In genomic region chr4:146638801-146639351, GRCh38 we compare ENCODE assay signal across 8 cellular contexts. TPM values are rescaled to one million over a fixed set of nuclear protein-coding genes. Genes with fewer than 3 reads are reported as not detected.
A peak's percentile ranks its signal among the peaks of the same experiment; 100 is the strongest.
DNase-seq lines count a peak whose midpoint lies in the region; ATAC-seq and TF ChIP-seq lines count a peak whose summit lies in the region.

Gene POU4F2 (plus strand): TSS chr4:146638893. CDS start chr4:146639141, 248 bp downstream.

- H3K4me1 Mint-ChIP-seq in CD4-positive, alpha-beta memory T cell, result peaks cover 7 to 33% (median 11%) of the 10 kb centered on the region in 4 donors
- peaks cover 10 to 34% (median 18%) of the 10 kb centered on the region in 4 donors for H3K4me1 Mint-ChIP-seq in naive thymus-derived CD8-positive, alpha-beta T cell

- H3K27ac Mint-ChIP-seq in CD4-positive, alpha-beta memory T cell, result no peak within 1 kb of the TSS
- H3K27ac Mint-ChIP-seq in naive thymus-derived CD8-positive, alpha-beta T cell, result no peak within 1 kb of the TSS

- TF ChIP-seq CTCF in HEK293 (tag by site-specific recombination; IDR thresholded peaks at IDR 0.05) (no peak), cardiac fibroblast (IDR thresholded peaks at IDR 0.05; ENCODE audit: low read depth, low read length) (no peak)

- no peak within 1 kb of the TSS for H3K27ac ChIP-seq in CD4-positive, alpha-beta memory T cell (ENCODE audit: low read depth, low read length)
- no peak within 1 kb of the TSS for H3K27ac ChIP-seq in HEK293 (ENCODE audit: extremely low read depth, low read depth, low read length)

- CTCF ChIA-PET in CD4-positive, alpha-beta memory T cell (lab: Charles Lee; ENCODE audit: partially characterized antibody), result no interaction called here
- CTCF ChIA-PET in HEK293 (lab: Yijun Ruan, JAX), result no interaction called here

- peaks cover 0 to 20% (median 11%) of the 10 kb centered on the region in 8 donors for H3K9me3 Mint-ChIP-seq in CD4-positive, alpha-beta memory T cell
- peaks cover 0 to 30% (median 9%) of the 10 kb centered on the region in 9 donors for H3K9me3 Mint-ChIP-seq in naive thymus-derived CD8-positive, alpha-beta T cell

- peaks cover 28% of the 10 kb centered on the region for H3K27me3 ChIP-seq in CD4-positive, alpha-beta memory T cell (ENCODE audit: insufficient read depth, low read length)

- no peaks in the 10 kb centered on the region for H3K9me3 ChIP-seq in CD4-positive, alpha-beta memory T cell (ENCODE audit: control insufficient read depth in 1 of 2, low read length in 2 of 2)
- no peaks in the 10 kb centered on the region for H3K9me3 ChIP-seq in HEK293 (ENCODE audit: control insufficient read depth, insufficient read depth, low read depth, low read length)

- H3K4me3 ChIP-seq in CD4-positive, alpha-beta memory T cell (ENCODE audit: low read length in 2 of 2), result no peak within 1 kb of the TSS
- peak within 1 kb of the TSS; percentile 32 for H3K4me3 ChIP-seq in HEK293 (ENCODE audit: low read depth, low read length)
- H3K4me3 ChIP-seq in cardiac fibroblast (replicated peaks in 1 of 2; ENCODE audit: low read depth in 2 of 2, low read length in 2 of 2), result no peak within 1 kb of the TSS

- peaks cover 50 to 58% of the 10 kb centered on the region in 2 donors for H3K27me3 Mint-ChIP-seq in CD4-positive, alpha-beta memory T cell
- peaks cover 51 to 99% (median 71%) of the 10 kb centered on the region in 5 donors for H3K27me3 Mint-ChIP-seq in naive thymus-derived CD8-positive, alpha-beta T cell

- POLR2A ChIA-PET in CD4-positive, alpha-beta memory T cell (lab: Charles Lee; ENCODE audit: partially characterized antibody), result no interaction called here
- POLR2A ChIA-PET in HEK293 (lab: Yijun Ruan, JAX), result no interaction called here
- POLR2A ChIA-PET in naive thymus-derived CD8-positive, alpha-beta T cell (lab: Charles Lee), result no interaction called here

- H3K4me1 ChIP-seq in CD4-positive, alpha-beta memory T cell (ENCODE audit: insufficient read depth, low read length), result no peaks in the 10 kb centered on the region
- no peaks in the 10 kb centered on the region for H3K4me1 ChIP-seq in HEK293 (ENCODE audit: control insufficient read depth, insufficient read depth, low read length)

- ATAC-seq in naive thymus-derived CD8-positive, alpha-beta T cell, result peak in 1 of 2 donors; percentile 33
- no peak for ATAC-seq in HG02970 (IDR thresholded peaks at IDR 0.05; ENCODE audit: low FRiP score, unreplicated experiment)

- DNase-seq in CD4-positive, alpha-beta memory T cell, result no peak
- DNase-seq in cardiac fibroblast (ENCODE audit: low read depth in 2 of 2), result peak; percentile 11 to 22
- DNase-seq in naive thymus-derived CD8-positive, alpha-beta T cell, result no peak
- no peak for DNase-seq in NCI-H2029 treated with DMSO at 0.1 percent for 48 hours (lab: John Stamatoyannopoulos, UW)
- no peak for DNase-seq in 8988T
- DNase-seq in HuH-7 (ENCODE audit: low spot score), result no peak

- H3K4me3 Mint-ChIP-seq in CD4-positive, alpha-beta memory T cell, result peak within 1 kb of the TSS in 7 of 8 donors; percentile 46 to 78 (median 62)
- H3K4me3 Mint-ChIP-seq in naive thymus-derived CD8-positive, alpha-beta T cell, result peak within 1 kb of the TSS; percentile 2 to 78 (median 66)

- H3K36me3 Mint-ChIP-seq in CD4-positive, alpha-beta memory T cell, result peaks cover 0 to 4% of the 10 kb centered on the region in 2 donors
- H3K36me3 Mint-ChIP-seq in naive thymus-derived CD8-positive, alpha-beta T cell, result peaks cover 0 to 32% (median 4%) of the 10 kb centered on the region in 3 donors

- no peaks in the 10 kb centered on the region for H3K36me3 ChIP-seq in CD4-positive, alpha-beta memory T cell (ENCODE audit: insufficient read depth, low read length)
- no peaks in the 10 kb centered on the region for H3K36me3 ChIP-seq in HEK293 (ENCODE audit: control insufficient read depth in 2 of 2, insufficient read depth in 1 of 2, low read length in 2 of 2)

- intact Hi-C loops in CD4-positive, alpha-beta memory T cell (cut with micrococcal nuclease), result no loop called here

TF ChIP-seq in HEK293, 187 proteins besides CTCF, POLR2A, EP300 and RAD21 (continues in another document):
- TF ChIP-seq ZNF76 (tag by site-specific recombination; IDR thresholded peaks at IDR 0.05; ENCODE audit: borderline replicate concordance, low read depth), result 0 out of 2 replicates have a peak, but pooled peaks have one; percentile 13
- TF ChIP-seq ZNF341 (tag by site-specific recombination; IDR thresholded peaks at IDR 0.05; ENCODE audit: low read depth), result peak; percentile 38; the same call in 1 of the 2 replicates
- peak; percentile 40 for TF ChIP-seq ZBTB26 (tag by site-specific recombination; optimal IDR thresholded peaks at IDR 0.05)
- TF ChIP-seq ZNF146 (tag by site-specific recombination; IDR thresholded peaks at IDR 0.05), result no peak
- TF ChIP-seq KLF10 (tag by site-specific recombination; IDR thresholded peaks at IDR 0.05), result no peak
- no peak for TF ChIP-seq ZNF24 (tag by site-specific recombination; IDR thresholded peaks at IDR 0.05)
- TF ChIP-seq ZBTB11 (tag by site-specific recombination; conservative IDR thresholded peaks at IDR 0.05; ENCODE audit: low read depth), result 0 out of 2 replicates have a peak, but pooled peaks have one; percentile 17
- peak; percentile 34 for TF ChIP-seq GLIS2 (tag by site-specific recombination; IDR thresholded peaks at IDR 0.05)
- no peak for TF ChIP-seq MEIS1 (CRISPR knock-in tag; IDR thresholded peaks at IDR 0.05; ENCODE audit: borderline replicate concordance)
- no peak for TF ChIP-seq KLF16 (tag by site-specific recombination; IDR thresholded peaks at IDR 0.05)
- peak; percentile 64 for TF ChIP-seq ZBTB17 (tag by site-specific recombination; IDR thresholded peaks at IDR 0.05)
- TF ChIP-seq ZNF48 (tag by site-specific recombination; IDR thresholded peaks at IDR 0.05), result no peak
- TF ChIP-seq ZBTB21 (tag by site-specific recombination; IDR thresholded peaks at IDR 0.05), result no peak
- no peak for TF ChIP-seq ZNF529 (tag by site-specific recombination; IDR thresholded peaks at IDR 0.05; ENCODE audit: insufficient replicate concordance)
- 0 out of 2 replicates have a peak, but pooled peaks have one; percentile 20 for TF ChIP-seq ZNF600 (tag by site-specific recombination; IDR thresholded peaks at IDR 0.05)
- no peak for TF ChIP-seq ZNF692 (tag by site-specific recombination; IDR thresholded peaks at IDR 0.05)
- no peak for TF ChIP-seq ZFP69B (tag by site-specific recombination; IDR thresholded peaks at IDR 0.05)
- no peak for TF ChIP-seq ZNF585B (tag by site-specific recombination; IDR thresholded peaks at IDR 0.05)
- TF ChIP-seq KLF1 (tag by site-specific recombination; IDR thresholded peaks at IDR 0.05), result no peak
- peak; percentile 52 for TF ChIP-seq ZNF335 (tag by site-specific recombination; conservative IDR thresholded peaks at IDR 0.05)
- no peak for TF ChIP-seq ZBTB48 (tag by site-specific recombination; IDR thresholded peaks at IDR 0.05)
- 0 out of 2 replicates have a peak, but pooled peaks have one; percentile 60 for TF ChIP-seq ZFP37 (tag by site-specific recombination; IDR thresholded peaks at IDR 0.05)
- no peak for TF ChIP-seq GLIS1 (tag by site-specific recombination; IDR thresholded peaks at IDR 0.05)

RNA-seq across cellular contexts. Expression of gene POU4F2, which starts in this region (rescaled TPM):
- not detected for total RNA-seq in CD4-positive, alpha-beta memory T cell
- polyA plus RNA-seq in CD4-positive, alpha-beta memory T cell, result not detected
- not detected for total RNA-seq in naive thymus-derived CD8-positive, alpha-beta T cell
- polyA plus RNA-seq in naive thymus-derived CD8-positive, alpha-beta T cell, result not detected

Comparison
In these comparisons a context has a peak if more than half of its experiments do, and no peak if none do; other contexts are left out.
1. DNase-seq: peak in cardiac fibroblast (2 of 2); none in CD4-positive, alpha-beta memory T cell (0 of 5), naive thymus-derived CD8-positive, alpha-beta T cell (0 of 10), NCI-H2029 treated with DMSO at 0.1 percent for 48 hours (single experiment), 8988T (single experiment) and HuH-7 (single experiment).